Comparison of ENCODE assay signal across 4 cellular contexts in the genomic region with DNA sequence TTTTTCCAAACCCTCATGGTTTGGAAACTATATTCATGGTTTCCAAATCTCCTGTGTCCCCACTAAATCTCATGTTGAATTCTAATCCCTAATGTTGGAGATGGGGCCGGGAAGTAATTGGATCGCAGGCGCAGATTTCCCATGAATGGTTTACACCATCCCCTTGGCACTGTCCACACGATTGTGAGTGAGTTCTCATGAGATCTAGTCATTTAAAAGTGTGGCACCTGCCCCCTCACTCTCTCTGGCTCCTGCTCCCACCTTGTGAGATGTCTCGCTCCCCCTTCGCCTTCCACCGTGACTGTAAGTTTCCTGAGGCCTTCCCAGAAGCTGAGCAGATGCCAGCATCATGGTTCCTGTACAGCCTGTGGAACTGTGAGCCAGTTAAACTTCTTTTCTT.
"Had no signal": no experiment of that assay in that cellular context is flagged by ENCODE, and none has a peak within 500 bp of the region (broad histone marks: within the 10 kb centered on the region; RNA-seq: fewer than 3 reads in every experiment).

No MANE protein-coding gene starts in this region.

- H3K4me3 ChIP-seq: GM23338 had no signal

- DNase-seq: H9, HCEC 1CT, IMR-90 had no signal
